8 cellular contexts compared by ENCODE assay signal in genomic region chr7:139682136-139683013, GRCh38.
DNase-seq lines count a peak whose midpoint lies in the region; ATAC-seq and TF ChIP-seq lines count a peak whose summit lies in the region.

No MANE protein-coding gene starts in this region.

- intact Hi-C loops in posterior vena cava (cut with DNase I): no loop called here

- TF ChIP-seq CTCF in foreskin fibroblast (IDR thresholded peaks at IDR 0.05; ENCODE audit: low read depth, low read length): no peak

- no peak overlapping the region for H3K4me3 ChIP-seq in foreskin fibroblast (ENCODE audit: low read depth in 1 of 2, low read length in 2 of 2)

- peak; percentile 9 for DNase-seq in CD1c-positive myeloid dendritic cell (ENCODE audit: extremely low spot score)
- peak; percentile 41 for DNase-seq in activated CD4-positive, CD25-positive, alpha-beta regulatory T cell treated with anti-CD3 and anti-CD28 coated beads, Interleukin-2, amount 50 U/mL, for 72 hours
- peak; percentile 75 to 84 for DNase-seq in foreskin fibroblast
- DNase-seq in stimulated activated CD8-positive, alpha-beta memory T cell treated with anti-CD3 and anti-CD28 coated beads, Interleukin-4, amount 100 ng/mL, for 48 hours: peak; percentile 78
- DNase-seq in posterior vena cava (ENCODE audit: low spot score): no peak
- no peak for DNase-seq in effector CD8-positive, alpha-beta T cell (lab: John Stamatoyannopoulos, UW)

- ATAC-seq in GM21717 (IDR thresholded peaks at IDR 0.05; ENCODE audit: unreplicated experiment): peak; percentile 33
- ATAC-seq in HG03342 (IDR thresholded peaks at IDR 0.05; ENCODE audit: unreplicated experiment): no peak

Comparison
In these comparisons a context has a peak if more than half of its experiments do, and no peak if none do; other contexts are left out.
1. DNase-seq: peak in CD1c-positive myeloid dendritic cell (single experiment), activated CD4-positive, CD25-positive, alpha-beta regulatory T cell treated with anti-CD3 and anti-CD28 coated beads, Interleukin-2, amount 50 U/mL, for 72 hours (single experiment), foreskin fibroblast (2 of 2) and stimulated activated CD8-positive, alpha-beta memory T cell treated with anti-CD3 and anti-CD28 coated beads, Interleukin-4, amount 100 ng/mL, for 48 hours (single experiment); none in posterior vena cava (single experiment) and effector CD8-positive, alpha-beta T cell (single experiment).